Comparison of ENCODE assay signal across 3 cellular contexts in genomic region chr17:3979276-3979583, GRCh38.
TF ChIP-seq lines count a peak whose summit lies in the region.

No MANE protein-coding gene starts in this region.

TF ChIP-seq in SK-N-SH, 30 proteins besides CTCF, POLR2A, EP300 and RAD21:
- peak; percentile 41; the same call in 1 of the 2 replicates for TF ChIP-seq USF1 (IDR thresholded peaks at IDR 0.05; ENCODE audit: borderline replicate concordance, low read depth)
- no peak for TF ChIP-seq ELF1 (IDR thresholded peaks at IDR 0.05)
- TF ChIP-seq MXI1 (IDR thresholded peaks at IDR 0.05; ENCODE audit: low read depth, low read length): no peak
- no peak for TF ChIP-seq YY1 (IDR thresholded peaks at IDR 0.05; ENCODE audit: low read depth)
- no peak for TF ChIP-seq RXRA (IDR thresholded peaks at IDR 0.05; ENCODE audit: borderline replicate concordance, low read depth)
- no peak for TF ChIP-seq NFIC (IDR thresholded peaks at IDR 0.05; ENCODE audit: borderline replicate concordance)
TF ChIP-seq in SK-N-SH: peak in this region for 1.

TF ChIP-seq in SK-N-SH treated with all-trans-retinoic acid at 6 μM for 48 hours, 23 proteins besides CTCF, POLR2A, EP300 and RAD21:
- no peak for TF ChIP-seq ARNTL (CRISPR knock-in tag; IDR thresholded peaks at IDR 0.05; ENCODE audit: borderline replicate concordance, low read depth)
- no peak for TF ChIP-seq ESRRG (CRISPR knock-in tag; IDR thresholded peaks at IDR 0.05)
- no peak for TF ChIP-seq ZFP30 (CRISPR knock-in tag; IDR thresholded peaks at IDR 0.05)
- TF ChIP-seq ZNF70 (CRISPR knock-in tag; IDR thresholded peaks at IDR 0.05): no peak
- TF ChIP-seq RARB (CRISPR knock-in tag; IDR thresholded peaks at IDR 0.05): no peak
- no peak for TF ChIP-seq OSR1 (CRISPR knock-in tag; IDR thresholded peaks at IDR 0.05)
- TF ChIP-seq SNAI2 (CRISPR knock-in tag; IDR thresholded peaks at IDR 0.05): no peak
- no peak for TF ChIP-seq POU6F1 (CRISPR knock-in tag; IDR thresholded peaks at IDR 0.05; ENCODE audit: borderline replicate concordance, low read depth)
TF ChIP-seq in SK-N-SH treated with all-trans-retinoic acid at 6 μM for 48 hours: peak in this region for 0.

TF ChIP-seq in H1, 55 proteins besides CTCF, POLR2A, EP300 and RAD21:
- no peak for TF ChIP-seq SIN3A (conservative IDR thresholded peaks at IDR 0.05 in 1 of 2, IDR thresholded peaks at IDR 0.05 in 1 of 2; ENCODE audit: low read depth in 1 of 2, low read length in 2 of 2)
- TF ChIP-seq, protein P1, sequence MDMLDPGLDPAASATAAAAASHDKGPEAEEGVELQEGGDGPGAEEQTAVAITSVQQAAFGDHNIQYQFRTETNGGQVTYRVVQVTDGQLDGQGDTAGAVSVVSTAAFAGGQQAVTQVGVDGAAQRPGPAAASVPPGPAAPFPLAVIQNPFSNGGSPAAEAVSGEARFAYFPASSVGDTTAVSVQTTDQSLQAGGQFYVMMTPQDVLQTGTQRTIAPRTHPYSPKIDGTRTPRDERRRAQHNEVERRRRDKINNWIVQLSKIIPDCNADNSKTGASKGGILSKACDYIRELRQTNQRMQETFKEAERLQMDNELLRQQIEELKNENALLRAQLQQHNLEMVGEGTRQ (IDR thresholded peaks at IDR 0.05; ENCODE audit: low read length): peak; percentile 28; the same call in 1 of the 2 replicates
